ENCODE assay signal across 33 cellular contexts in the genomic region with DNA sequence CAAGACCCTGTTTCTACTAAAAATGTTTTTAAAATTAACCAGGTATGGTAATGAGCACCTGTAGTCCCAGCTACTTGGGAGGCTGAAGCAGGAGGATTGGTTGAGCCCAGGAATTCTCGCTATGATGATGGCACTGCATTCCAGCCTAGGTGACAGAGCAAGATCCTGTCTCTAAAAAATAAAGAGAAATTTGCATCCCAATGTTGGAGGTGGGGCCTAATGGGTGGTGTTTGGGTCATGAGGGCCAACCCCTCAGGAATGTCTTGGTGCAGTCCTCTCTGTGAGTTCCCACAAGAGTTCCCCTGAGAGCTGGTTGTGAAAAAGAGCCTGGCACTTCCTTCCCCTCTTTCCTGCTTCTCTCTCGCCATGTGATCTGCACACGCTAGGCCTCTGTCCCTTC. TPM values are rescaled to one million over a fixed set of nuclear protein-coding genes. Genes with fewer than 3 reads are reported as not detected.
"Had no signal": no experiment of that assay in that cellular context is flagged by ENCODE, and none has a peak within 500 bp of the region (broad histone marks: within the 10 kb centered on the region; RNA-seq: fewer than 3 reads in every experiment).

No MANE protein-coding gene starts in this region.

- ATAC-seq: esophagus mucosa; gastrocnemius medialis; left lobe of liver; mucosa of descending colon; natural killer cell treated with Interleukin-12 subunit alpha and Interleukin-12 subunit beta and Interleukin-15 and Interleukin-18, amount 100 ng/mL, for 72 hours; pancreas; sciatic nerve; stimulated activated effector memory CD8-positive, alpha-beta T cell treated with anti-CD3 and anti-CD28 coated beads, Interleukin-12 subunit alpha, Interleukin-12 subunit beta, amount 100 ng/mL, for 72 hours had no signal

- H3K27me3 ChIP-seq: dorsolateral prefrontal cortex, gastrocnemius medialis, neutrophil, pancreas, stomach, tibial artery had no signal

- H3K36me3 ChIP-seq: gastrocnemius medialis, neutrophil, pancreas, stomach, tibial artery had no signal

- FAIRE-seq: colon, kidney, pancreas, urothelium cell line had no signal

- H3K27ac ChIP-seq: dorsolateral prefrontal cortex, epithelial cell of prostate, gastrocnemius medialis, neutrophil, pancreas, stomach, tibial artery had no signal

- H3K4me1 ChIP-seq: gastrocnemius medialis, pancreas, stomach, tibial artery had no signal

- H3K9me3 ChIP-seq: gastrocnemius medialis, mucosa of descending colon, neutrophil, pancreas, stomach, tibial artery had no signal

- H3K4me2 ChIP-seq: smooth muscle cell had no signal

- DNase-seq: dorsolateral prefrontal cortex; effector CD4-positive, alpha-beta T cell; foreskin fibroblast; gastrocnemius medialis; head of caudate nucleus; kidney; mucosa of descending colon; naive B cell; pancreas; stimulated activated CD4-positive, alpha-beta T cell treated with anti-CD3 and anti-CD28 coated beads, Interleukin-12 subunit alpha, Interleukin-12 subunit beta, amount 100 ng/mL, for 4 hours; stimulated activated CD4-positive, alpha-beta T cell treated with anti-CD3 and anti-CD28 coated beads, Interleukin-2, amount 100 ng/mL, for 24 hours; stimulated activated CD4-positive, alpha-beta T cell treated with anti-CD3 and anti-CD28 coated beads, Interleukin-4, amount 100 ng/mL, for 24 hours; stimulated activated naive CD4-positive, alpha-beta T cell treated with Interleukin-2 at 50 U/mL for 16 hours; stomach; tibial artery had no signal

- H3K4me3 ChIP-seq: dorsolateral prefrontal cortex, gastrocnemius medialis, lung, mucosa of descending colon, pancreas, smooth muscle cell, stomach, tibial artery had no signal

RNA-seq across cellular contexts. Expression of gene ACOT6, which starts 11.2 kb away (rescaled TPM):
- total RNA-seq: esophagus mucosa; gastrocnemius medialis; glomerular endothelial cell; kidney; lung; mesothelial cell of epicardium; mucosa of descending colon; natural killer cell treated with Interleukin-12 subunit alpha and Interleukin-12 subunit beta and Interleukin-15 and Interleukin-18, amount 100 ng/mL, for 72 hours; neural crest cell; pancreas; posterior vena cava; pulmonary artery endothelial cell; sciatic nerve; smooth muscle cell; stomach; subcutaneous adipose tissue; temporal lobe had no signal
- polyA plus RNA-seq: lung, pancreas, smooth muscle cell, stomach had no signal
